In the genomic region with DNA sequence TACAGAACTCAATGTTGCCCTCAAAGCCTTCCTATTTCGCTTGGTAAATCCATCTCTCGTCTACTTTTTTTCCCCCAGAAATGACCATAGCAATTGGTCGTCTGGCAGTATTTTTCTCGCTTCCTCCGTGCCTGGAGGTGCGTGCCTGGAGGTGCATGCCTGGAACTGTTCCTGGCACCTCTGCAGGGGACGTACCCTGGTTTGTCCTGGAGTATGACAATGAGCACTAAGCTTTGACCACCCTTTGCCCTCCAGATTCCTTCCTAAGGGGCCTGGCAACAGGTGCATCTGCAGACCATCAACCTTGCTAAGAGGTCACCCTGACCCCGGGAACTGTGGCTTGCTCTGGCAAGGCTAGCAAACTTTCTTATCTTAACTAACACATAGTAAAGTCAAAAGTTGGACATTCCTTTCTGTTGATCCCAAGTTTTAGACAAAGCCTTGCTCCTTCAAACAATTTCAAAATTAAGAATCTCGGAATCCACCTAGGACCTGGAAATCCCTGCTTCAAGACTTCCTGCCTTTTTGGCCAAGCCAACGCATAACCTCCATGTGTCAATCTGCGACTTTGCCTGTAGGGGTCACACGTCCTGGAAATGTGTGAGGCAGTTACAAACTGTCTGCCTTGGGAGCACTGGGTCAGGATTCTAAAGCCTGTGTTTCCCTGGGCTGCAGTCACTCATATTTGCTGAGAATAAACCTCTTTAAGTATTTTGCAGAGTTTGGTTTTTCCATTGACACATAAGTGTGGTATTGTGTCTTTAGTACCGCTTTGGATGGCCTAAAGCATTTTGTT, we compare ENCODE assay signal across 1 cellular context.
TF ChIP-seq lines count a peak whose summit lies in the region.

No MANE protein-coding gene starts in this region.

TF ChIP-seq in HCT116, 20 proteins besides CTCF, POLR2A, EP300 and RAD21 (continued from another document):
- TF ChIP-seq REST (IDR thresholded peaks at IDR 0.05; ENCODE audit: low read depth) (no peak), CEBPB (IDR thresholded peaks at IDR 0.05; ENCODE audit: low read depth) (no peak), SIN3A (IDR thresholded peaks at IDR 0.05; ENCODE audit: low read depth) (no peak), ZFX (IDR thresholded peaks at IDR 0.05) (no peak)
